Comparison of ENCODE assay signal across 19 cellular contexts in genomic region chr5:173075137-173075868, GRCh38. TPM values are rescaled to one million over a fixed set of nuclear protein-coding genes. Genes with fewer than 3 reads are reported as not detected.
A peak's percentile ranks its signal among the peaks of the same experiment; 100 is the strongest.
DNase-seq lines count a peak whose midpoint lies in the region; ATAC-seq, FAIRE-seq and TF ChIP-seq lines count a peak whose summit lies in the region.
"Had no signal": no experiment of that assay in that cellular context is flagged by ENCODE, and none has a peak within 500 bp of the region (broad histone marks: within the 10 kb centered on the region; RNA-seq: fewer than 3 reads in every experiment).

No MANE protein-coding gene starts in this region.

- no peak overlapping the region for H3K4me3 Mint-ChIP-seq in T-cell
- H3K4me3 Mint-ChIP-seq: CD8-positive, alpha-beta T cell had no signal

- H3K4me1 Mint-ChIP-seq in T-cell: peaks cover 60 to 65% (median 64%) of the 10 kb centered on the region in 3 donors

- H3K36me3 Mint-ChIP-seq in T-cell: peaks cover 27% of the 10 kb centered on the region

- DNase-seq in DMS 273 (lab: John Stamatoyannopoulos, UW; ENCODE audit: unreplicated experiment): peak; percentile 39
- no peak for DNase-seq in DMS 273 treated with DMSO at 0.1 percent for 48 hours (lab: John Stamatoyannopoulos, UW)
- no peak for DNase-seq in A549 (ENCODE audit: low read depth in 1 of 2, low spot score in 1 of 2)
- peak; percentile 73 for DNase-seq in NCI-H2171 treated with DMSO at 0.1 percent for 48 hours (lab: John Stamatoyannopoulos, UW)
- DNase-seq in bronchial epithelial cell (ENCODE audit: low read depth): peak; percentile 11
- DNase-seq in T-cell: no peak
- DNase-seq in NCI-H1930 (lab: John Stamatoyannopoulos, UW): no peak
- DNase-seq in esophagus muscularis mucosa (ENCODE audit: extremely low spot score): no peak
- DNase-seq: CD8-positive, alpha-beta T cell; DND-41; GM23248; HCEC 1CT; KG1; NCI-H1048; NCI-H1436 treated with DMSO at 0.1 percent for 48 hours; NCI-H2081 treated with DMSO at 0.1 percent for 48 hours; NCI-H774 had no signal

- H3K36me3 ChIP-seq in bronchial epithelial cell (ENCODE audit: control insufficient read depth, insufficient read depth, low read length) (no peaks in the 10 kb centered on the region), esophagus muscularis mucosa (peaks cover 0 to under 1% (median 0%) of the 10 kb centered on the region in 4 donors)

- no peaks in the 10 kb centered on the region for H3K27me3 Mint-ChIP-seq in T-cell

- no peak for TF ChIP-seq EP300 in A549 (IDR thresholded peaks at IDR 0.05)
- TF ChIP-seq EP300 in esophagus muscularis mucosa (IDR thresholded peaks at IDR 0.05): no peak

- H3K4me1 ChIP-seq in A549: peaks cover 4% of the 10 kb centered on the region; the same call in 2 of the 3 replicates
- peaks cover 28 to 65% (median 52%) of the 10 kb centered on the region in 4 donors for H3K4me1 ChIP-seq in esophagus muscularis mucosa

- no peak for TF ChIP-seq POLR2A in A549 (IDR thresholded peaks at IDR 0.05; ENCODE audit: low read length)
- no peak for TF ChIP-seq POLR2A in esophagus muscularis mucosa (IDR thresholded peaks at IDR 0.05; ENCODE audit: low read depth)

- H3K27ac Mint-ChIP-seq in T-cell: no peak overlapping the region
- H3K27ac Mint-ChIP-seq: CD8-positive, alpha-beta T cell had no signal

- no peak overlapping the region for H3K27ac ChIP-seq in A549
- no peak overlapping the region for H3K27ac ChIP-seq in esophagus muscularis mucosa (replicated peaks in 1 of 4)
- H3K27ac ChIP-seq: 22Rv1, GM23248 had no signal

- TF ChIP-seq RAD21 in A549 (conservative IDR thresholded peaks at IDR 0.05 in 1 of 2, IDR thresholded peaks at IDR 0.05 in 1 of 2): no peak

- no peak overlapping the region for H3K4me3 ChIP-seq in A549
- H3K4me3 ChIP-seq in bronchial epithelial cell (ENCODE audit: low read depth, low read length): no peak overlapping the region
- no peak overlapping the region for H3K4me3 ChIP-seq in esophagus muscularis mucosa
- H3K4me3 ChIP-seq: GM23248 had no signal

- POLR2A ChIA-PET in A549 (lab: Yijun Ruan, JAX) (no interaction called here), T-cell (lab: Charles Lee) (interaction anchor here in 1 of 2 donors (0.7 kb wide), 1 partner anchor 403 kb away, joined by 3 read pairs; no protein-coding TSS in a partner anchor)

- 54% methylated on average over 5 of the region's 5 CpGs for WGBS in A549 (ENCODE audit: missing lambda C conversion rate)
- WGBS in esophagus muscularis mucosa: 82% methylated on average over 5 of the region's 5 CpGs

- no peak for ATAC-seq in A549
- ATAC-seq in T-cell (replicated peaks in 1 of 4): no peak
- ATAC-seq: CD8-positive, alpha-beta T cell had no signal

- no peak overlapping the region for H3K4me2 ChIP-seq in A549

- H3K9me3 ChIP-seq in A549 (no peaks in the 10 kb centered on the region), esophagus muscularis mucosa (no peaks in the 10 kb centered on the region)

- peaks cover 0 to 3% (median 0%) of the 10 kb centered on the region in 3 donors for H3K9me3 Mint-ChIP-seq in T-cell
- H3K9me3 Mint-ChIP-seq: CD8-positive, alpha-beta T cell had no signal

- FAIRE-seq in A549 (lab: Jason Lieb, UNC): peak; percentile 28
- no peak for FAIRE-seq in bronchial epithelial cell (lab: Jason Lieb, UNC)
- FAIRE-seq: G401.6 had no signal

- CTCF ChIA-PET in A549 (lab: Yijun Ruan, JAX): interaction anchor here (1.7 kb wide), 1 partner anchor 40 kb away, joined by 3 read pairs; no protein-coding TSS in a partner anchor
- CTCF ChIA-PET in T-cell (lab: Charles Lee): no interaction called here

- intact Hi-C loops in esophagus muscularis mucosa (cut with DNase I): no loop called here

- no peaks in the 10 kb centered on the region for H3K27me3 ChIP-seq in bronchial epithelial cell (ENCODE audit: control insufficient read depth, insufficient read depth, low read length)
- no peaks in the 10 kb centered on the region for H3K27me3 ChIP-seq in esophagus muscularis mucosa

- no peak for TF ChIP-seq CTCF in A549 (IDR thresholded peaks at IDR 0.05)
- TF ChIP-seq CTCF in bronchial epithelial cell (IDR thresholded peaks at IDR 0.05; ENCODE audit: insufficient read depth, low read length, severe bottlenecking): no peak
- no peak for TF ChIP-seq CTCF in esophagus muscularis mucosa (IDR thresholded peaks at IDR 0.05)

TF ChIP-seq in A549, 52 proteins besides CTCF, POLR2A, EP300 and RAD21:
- no peak for TF ChIP-seq HDAC2 (IDR thresholded peaks at IDR 0.05)
- no peak for TF ChIP-seq PHF8 (IDR thresholded peaks at IDR 0.05; ENCODE audit: borderline replicate concordance, low read depth)
- no peak for TF ChIP-seq PBX3 (IDR thresholded peaks at IDR 0.05)
- TF ChIP-seq, protein P1, sequence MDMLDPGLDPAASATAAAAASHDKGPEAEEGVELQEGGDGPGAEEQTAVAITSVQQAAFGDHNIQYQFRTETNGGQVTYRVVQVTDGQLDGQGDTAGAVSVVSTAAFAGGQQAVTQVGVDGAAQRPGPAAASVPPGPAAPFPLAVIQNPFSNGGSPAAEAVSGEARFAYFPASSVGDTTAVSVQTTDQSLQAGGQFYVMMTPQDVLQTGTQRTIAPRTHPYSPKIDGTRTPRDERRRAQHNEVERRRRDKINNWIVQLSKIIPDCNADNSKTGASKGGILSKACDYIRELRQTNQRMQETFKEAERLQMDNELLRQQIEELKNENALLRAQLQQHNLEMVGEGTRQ (IDR thresholded peaks at IDR 0.05): 0 out of 2 replicates have a peak, but pooled peaks have one; percentile 4
- TF ChIP-seq FOXS1 (CRISPR knock-in tag; IDR thresholded peaks at IDR 0.05): no peak

RNA-seq across cellular contexts. Expression of gene CREBRF, which starts 19.2 kb away (rescaled TPM):
- 7.2 and 8.3 TPM in 2 replicates for polyA plus RNA-seq in A549 (2011; rRNA removed)
- polyA plus RNA-seq in A549 (2012; cell fraction: cytosol; rRNA removed): 0.96 and 1.1 TPM in 2 replicates
- 0.88 and 0.91 TPM in 2 replicates for polyA plus RNA-seq in A549 (2012; cell fraction: nucleus; rRNA removed)
- polyA plus RNA-seq in A549 (2017; fragmentation: RNase III; extraction: RNeasy Plus Mini Kit Qiagen cat#74134 plus additional on column Dnase treatment): 1.1 to 1.8 TPM (median 1.4 TPM) in 3 replicates
- polyA minus RNA-seq in A549 (2011; rRNA and poly(A)+ RNA removed): 11.1 and 12.8 TPM in 2 replicates
- 6.3 and 9.5 TPM in 2 replicates for total RNA-seq in bronchial epithelial cell
- total RNA-seq in T-cell: 10 to 100 TPM; 77.8 to 94.7 (median 89.7) TPM
- total RNA-seq in esophagus muscularis mucosa: 10 to 100 TPM; 37.8 to 76.5 (median 46.3) TPM

Comparison
In these comparisons a context has a peak if more than half of its experiments do, and no peak if none do; other contexts are left out.
1. DNase-seq: peak in DMS 273 (single experiment), NCI-H2171 treated with DMSO at 0.1 percent for 48 hours (single experiment) and bronchial epithelial cell (single experiment); none in DMS 273 treated with DMSO at 0.1 percent for 48 hours (single experiment), A549 (0 of 2), T-cell (0 of 34), NCI-H1930 (0 of 2) and esophagus muscularis mucosa (single experiment).